ENCODE assay signal across 8 cellular contexts in genomic region chr15:85794598-85795319, GRCh38. TPM values are rescaled to one million over a fixed set of nuclear protein-coding genes. Genes with fewer than 3 reads are reported as not detected.
DNase-seq lines count a peak whose midpoint lies in the region; ATAC-seq and TF ChIP-seq lines count a peak whose summit lies in the region.

TSS of gene KLHL25 (minus strand) at chr15:85794925. CDS start at chr15:85769810, 25,115 bp downstream.

- peak; percentile 70 for TF ChIP-seq POLR2A in GM19193 (IDR thresholded peaks at IDR 0.05; ENCODE audit: extremely low read depth, insufficient read depth, insufficient read length)

- TF ChIP-seq CTCF in choroid plexus epithelial cell (conservative IDR thresholded peaks at IDR 0.05; ENCODE audit: low read depth, low read length) = no peak

- DNase-seq in AML-193 (lab: John Stamatoyannopoulos, UW) (peak; percentile 88 to 90), NCI-H460 (ENCODE audit: extremely low read depth, low read depth) (peak; percentile 91), choroid plexus epithelial cell (ENCODE audit: low read depth) (peak; percentile 95), kidney tubule cell (ENCODE audit: low spot score) (peak; percentile 94)
- peak; percentile 84 to 87 for DNase-seq in activated CD4-positive, alpha-beta T cell treated with anti-CD3 and anti-CD28 coated beads for 24 hours (ENCODE audit: low read depth in 2 of 2)
- peak; percentile 75 to 77 for DNase-seq in stimulated activated CD4-positive, alpha-beta T cell treated with anti-CD3 and anti-CD28 coated beads, Interleukin-1b, Interleukin-23, amount 100 ng/mL, for 1 hour (ENCODE audit: low read depth in 2 of 2)

- ATAC-seq in HG03432 (IDR thresholded peaks at IDR 0.05; ENCODE audit: unreplicated experiment) = peak; percentile 99

- peak within 1 kb of the TSS; percentile 73 for H3K4me3 ChIP-seq in choroid plexus epithelial cell (ENCODE audit: low read depth, low read length)

RNA-seq across cellular contexts. Expression of gene KLHL25, which starts in this region (rescaled TPM):
- total RNA-seq in NCI-H460 (2014; rRNA removed; shearing (Covaris generic)) = 2.5 and 2.7 TPM in 2 replicates
- polyA plus RNA-seq in NCI-H460 (2014; cell fraction: nucleus; rRNA removed) = 7.7 and 8.6 TPM in 2 replicates

Comparison
In these comparisons a context has a peak if more than half of its experiments do, and no peak if none do; other contexts are left out.
1. Peak in every context shown above with its lines: DNase-seq, ATAC-seq and H3K4me3 ChIP-seq.